8 cellular contexts compared by ENCODE assay signal in genomic region chr17:82098939-82099765, GRCh38. TPM values are rescaled to one million over a fixed set of nuclear protein-coding genes. Genes with fewer than 3 reads are reported as not detected.
DNase-seq lines count a peak whose midpoint lies in the region; ATAC-seq and TF ChIP-seq lines count a peak whose summit lies in the region.

No MANE protein-coding gene starts in this region.

- peak overlapping the region; percentile 86 for H3K27ac Mint-ChIP-seq in activated CD4-positive, alpha-beta T cell treated with anti-CD3 and anti-CD28 coated beads, Interleukin-2, amount 10 ng/mL, durations not matched to agents 7 days and 5 days

- DNase-seq in BJ (ENCODE audit: low read depth) (no peak), germinal center (ENCODE audit: low spot score) (peak; percentile 57), retinal pigment epithelial cell (ENCODE audit: low read depth) (no peak), NCI-H1105 treated with DMSO at 0.1 percent for 48 hours (lab: John Stamatoyannopoulos, UW) (no peak), NCI-H2107 (lab: John Stamatoyannopoulos, UW) (no peak)
- no peak for DNase-seq in activated CD4-positive, alpha-beta T cell treated with anti-CD3 and anti-CD28 coated beads, Interleukin-2, amount 10 ng/mL, durations not matched to agents 7 days and 5 days

- ATAC-seq in HG03280 (IDR thresholded peaks at IDR 0.05; ENCODE audit: unreplicated experiment) = peak; percentile 16

- peaks cover 13% of the 10 kb centered on the region for H3K36me3 ChIP-seq in BJ (ENCODE audit: control insufficient read depth, insufficient read depth, low read length)

- POLR2A ChIA-PET in BJ (lab: Charles Lee) = no interaction called here
- POLR2A ChIA-PET in activated CD4-positive, alpha-beta T cell treated with anti-CD3 and anti-CD28 coated beads, Interleukin-2, amount 10 ng/mL, durations not matched to agents 7 days and 5 days (lab: Charles Lee) = interaction anchor here (1.4 kb wide), 1 partner anchor 61 kb away, joined by 3 read pairs; the partner anchor contains the start of gene DCXR

- no peaks in the 10 kb centered on the region for H3K27me3 Mint-ChIP-seq in activated CD4-positive, alpha-beta T cell treated with anti-CD3 and anti-CD28 coated beads, Interleukin-2, amount 10 ng/mL, durations not matched to agents 7 days and 5 days

- peak overlapping the region; percentile 81 for H3K4me3 Mint-ChIP-seq in activated CD4-positive, alpha-beta T cell treated with anti-CD3 and anti-CD28 coated beads, Interleukin-2, amount 10 ng/mL, durations not matched to agents 7 days and 5 days

- peak overlapping the region; percentile 49 for H3K4me3 ChIP-seq in BJ (ENCODE audit: low read depth, low read length)
- H3K4me3 ChIP-seq in retinal pigment epithelial cell (ENCODE audit: low read length) = peak overlapping the region; percentile 38

- TF ChIP-seq CTCF in BJ (IDR thresholded peaks at IDR 0.05; ENCODE audit: insufficient read depth, low read depth, low read length) = no peak
- no peak for TF ChIP-seq CTCF in retinal pigment epithelial cell (conservative IDR thresholded peaks at IDR 0.05; ENCODE audit: low read depth, low read length)

- no peaks in the 10 kb centered on the region for H3K9me3 Mint-ChIP-seq in activated CD4-positive, alpha-beta T cell treated with anti-CD3 and anti-CD28 coated beads, Interleukin-2, amount 10 ng/mL, durations not matched to agents 7 days and 5 days

- peaks cover 1% of the 10 kb centered on the region for H3K36me3 Mint-ChIP-seq in activated CD4-positive, alpha-beta T cell treated with anti-CD3 and anti-CD28 coated beads, Interleukin-2, amount 10 ng/mL, durations not matched to agents 7 days and 5 days (ENCODE audit: low read depth)

- no peaks in the 10 kb centered on the region for H3K27me3 ChIP-seq in BJ (ENCODE audit: control insufficient read depth, insufficient read depth, low read length)

- peak; percentile 63 for TF ChIP-seq POLR2A in GM19193 (IDR thresholded peaks at IDR 0.05; ENCODE audit: extremely low read depth, insufficient read depth, insufficient read length)

- peaks cover 26% of the 10 kb centered on the region for H3K4me1 Mint-ChIP-seq in activated CD4-positive, alpha-beta T cell treated with anti-CD3 and anti-CD28 coated beads, Interleukin-2, amount 10 ng/mL, durations not matched to agents 7 days and 5 days

- CTCF ChIA-PET in BJ (lab: Yijun Ruan, JAX) = interaction anchor here (1.0 to 1.8 kb wide), 4 partner anchors 20 to 416 kb away, joined by 3 to 6 read pairs (median 4); no protein-coding TSS in a partner anchor
- CTCF ChIA-PET in activated CD4-positive, alpha-beta T cell treated with anti-CD3 and anti-CD28 coated beads, Interleukin-2, amount 10 ng/mL, durations not matched to agents 7 days and 5 days (lab: Charles Lee) = interaction anchor here (0.9 to 1.5 kb wide), 5 partner anchors 28 to 69 kb away, joined by 3 to 9 read pairs (median 4); partner anchors contain the start of gene DCXR

RNA-seq across cellular contexts. Expression of gene FASN, which starts 1.1 kb away (rescaled TPM):
- 5.2 and 11.3 TPM in 2 replicates for polyA plus RNA-seq in BJ (2011; rRNA removed)
- 9.4 and 13.4 TPM in 2 replicates for polyA minus RNA-seq in BJ (2011; rRNA and poly(A)+ RNA removed)
- 100 to 1,000 TPM; 138 to 139 TPM for total RNA-seq in activated CD4-positive, alpha-beta T cell treated with anti-CD3 and anti-CD28 coated beads, Interleukin-2, amount 10 ng/mL, durations not matched to agents 7 days and 5 days

RNA-seq across cellular contexts. Expression of gene DUS1L, which starts 33.5 kb away (rescaled TPM):
- 22.1 and 47.6 TPM in 2 replicates for polyA plus RNA-seq in BJ (2011; rRNA removed)
- polyA minus RNA-seq in BJ (2011; rRNA and poly(A)+ RNA removed) = 13.2 and 16.8 TPM in 2 replicates
- 100 to 1,000 TPM; 113 to 127 TPM for total RNA-seq in activated CD4-positive, alpha-beta T cell treated with anti-CD3 and anti-CD28 coated beads, Interleukin-2, amount 10 ng/mL, durations not matched to agents 7 days and 5 days

RNA-seq across cellular contexts. Expression of gene GPS1, which starts 47.5 kb away (rescaled TPM):
- polyA plus RNA-seq in BJ (2011; rRNA removed) = 79.7 and 131 TPM in 2 replicates
- polyA minus RNA-seq in BJ (2011; rRNA and poly(A)+ RNA removed) = 74.1 and 114 TPM in 2 replicates
- total RNA-seq in activated CD4-positive, alpha-beta T cell treated with anti-CD3 and anti-CD28 coated beads, Interleukin-2, amount 10 ng/mL, durations not matched to agents 7 days and 5 days = 10 to 100 TPM; 78.5 to 92.1 TPM

RNA-seq across cellular contexts. Expression of gene RFNG, which starts 47.5 kb away (rescaled TPM):
- 15.8 and 23.7 TPM in 2 replicates for polyA plus RNA-seq in BJ (2011; rRNA removed)
- polyA minus RNA-seq in BJ (2011; rRNA and poly(A)+ RNA removed) = 21.9 and 28.9 TPM in 2 replicates
- 10 to 100 TPM; 29.0 to 29.8 TPM for total RNA-seq in activated CD4-positive, alpha-beta T cell treated with anti-CD3 and anti-CD28 coated beads, Interleukin-2, amount 10 ng/mL, durations not matched to agents 7 days and 5 days
